ENCODE assay signal across 19 cellular contexts in genomic region chr20:34627458-34627857, GRCh38. TPM values are rescaled to one million over a fixed set of nuclear protein-coding genes. Genes with fewer than 3 reads are reported as not detected.
DNase-seq lines count a peak whose midpoint lies in the region; ATAC-seq and TF ChIP-seq lines count a peak whose summit lies in the region.
"Had no signal": no experiment of that assay in that cellular context is flagged by ENCODE, and none has a peak within 500 bp of the region (broad histone marks: within the 10 kb centered on the region; RNA-seq: fewer than 3 reads in every experiment).

No MANE protein-coding gene starts in this region.

- intact Hi-C loops in Right ventricle myocardium superior (cut with DNase I) (no loop called here), left cardiac atrium (cut with DNase I) (no loop called here), Panc1 (cut with micrococcal nuclease; ENCODE audit: unreplicated experiment) (no loop called here), left ventricle myocardium inferior (cut with micrococcal nuclease) (loop anchor here (5.0 kb wide), 1 partner anchor 825 kb away; no protein-coding TSS in a partner anchor)

- peaks cover 13% of the 10 kb centered on the region for H3K4me1 ChIP-seq in Panc1 (ENCODE audit: control insufficient read depth, insufficient read depth, low read length)
- H3K4me1 ChIP-seq in left ventricle myocardium inferior = peaks cover 28% of the 10 kb centered on the region
- H3K4me1 ChIP-seq: ascending aorta had no signal

- CTCF ChIA-PET in Panc1 (lab: Charles Lee) = no interaction called here

- no peak overlapping the region; the same call in 1 of the 2 replicates for H3K27ac ChIP-seq in Panc1 (ENCODE audit: low read length)
- peak overlapping the region; percentile 83 for H3K27ac ChIP-seq in left ventricle myocardium inferior (replicated peaks)
- H3K27ac ChIP-seq: ascending aorta had no signal

- DNase-seq in Right ventricle myocardium superior = no peak
- DNase-seq in left cardiac atrium = no peak
- DNase-seq in Panc1 (ENCODE audit: low read depth, low spot score) = no peak
- DNase-seq in left ventricle myocardium inferior = no peak
- no peak for DNase-seq in type B pancreatic cell (ENCODE audit: extremely low spot score, unreplicated experiment)
- no peak for DNase-seq in middle frontal gyrus (ENCODE audit: extremely low spot score, low spot score)
- no peak for DNase-seq in occipital lobe (lab: John Stamatoyannopoulos, UW)
- DNase-seq in stimulated activated CD4-positive, alpha-beta T cell treated with anti-CD3 and anti-CD28 coated beads, Interleukin-4, amount 100 ng/mL, for 4 hours = no peak
- DNase-seq: activated CD4-positive, alpha-beta T cell treated with anti-CD3 and anti-CD28 coated beads, Interleukin-2, amount 50 U/mL, for 48 hours; activated naive CD4-positive, alpha-beta T cell treated with anti-CD3 and anti-CD28 coated beads for 36 hours; activated T-cell treated with anti-CD3 and anti-CD28 coated beads, Interleukin-2, amount 50 U/mL, for 1 hour; CD8-positive, alpha-beta T cell; DMS79 treated with DMSO at 0.1 percent for 48 hours; kidney glomerular epithelial cell; MG63; NCI-H2081 treated with DMSO at 0.1 percent for 48 hours; NCI-H774; stimulated activated CD4-positive, alpha-beta T cell treated with anti-CD3 and anti-CD28 coated beads, Interleukin-2, amount 100 ng/mL, for 24 hours had no signal

- H3K27me3 ChIP-seq in Panc1 (ENCODE audit: control insufficient read depth, insufficient read depth, low read length) (no peaks in the 10 kb centered on the region), left ventricle myocardium inferior (ENCODE audit: low read depth) (no peaks in the 10 kb centered on the region)
- H3K27me3 ChIP-seq: ascending aorta, MG63 had no signal

- no TSS peak for BruUV-seq in Panc1 (replicated peaks; lab: Mats Ljungman, UMichigan)

- peaks cover 13% of the 10 kb centered on the region for H3K4me1 Mint-ChIP-seq in type B pancreatic cell (ENCODE audit: unreplicated experiment)

- TF ChIP-seq CTCF in Panc1 (IDR thresholded peaks at IDR 0.05) = no peak
- TF ChIP-seq CTCF in left ventricle myocardium inferior (IDR thresholded peaks at IDR 0.05; ENCODE audit: borderline replicate concordance) = no peak
- TF ChIP-seq CTCF in type B pancreatic cell (conservative IDR thresholded peaks at IDR 0.05) = no peak

- H3K4me3 ChIP-seq in Panc1 (ENCODE audit: low read depth in 2 of 2, low read length in 2 of 2) (no peak overlapping the region), left ventricle myocardium inferior (peak overlapping the region; percentile 41)
- H3K4me3 ChIP-seq: ascending aorta, MG63 had no signal

- H3K36me3 ChIP-seq in Panc1 (ENCODE audit: control insufficient read depth, insufficient read depth, low read length) (no peaks in the 10 kb centered on the region), left ventricle myocardium inferior (peaks cover 9% of the 10 kb centered on the region)

- ATAC-seq in Right ventricle myocardium superior (ENCODE audit: poor library complexity) = peak; percentile 57
- ATAC-seq in left cardiac atrium = no peak
- ATAC-seq in Panc1 = peak; percentile 80
- ATAC-seq: CD8-positive, alpha-beta T cell had no signal

- POLR2A ChIA-PET in Panc1 (lab: Charles Lee) = no interaction called here

- H3K27ac Mint-ChIP-seq in type B pancreatic cell = peak overlapping the region; percentile 9
- H3K27ac Mint-ChIP-seq: activated naive CD4-positive, alpha-beta T cell treated with anti-CD3 and anti-CD28 coated beads for 36 hours; CD8-positive, alpha-beta T cell had no signal

- H3K9me3 ChIP-seq in Panc1 (ENCODE audit: control insufficient read depth, insufficient read depth, low read depth, low read length) (no peaks in the 10 kb centered on the region), left ventricle myocardium inferior (replicated peaks) (no peaks in the 10 kb centered on the region)
- H3K9me3 ChIP-seq: ascending aorta, MG63 had no signal

- in situ Hi-C loops in Panc1 (cut with HindIII; ENCODE audit: low pct_unique_long_range_greater_than_20kb, low sequenced_read_pairs) = no loop called here

- H3K36me3 Mint-ChIP-seq in type B pancreatic cell = peaks cover 16% of the 10 kb centered on the region

- H3K4me3 Mint-ChIP-seq in type B pancreatic cell = no peak overlapping the region
- H3K4me3 Mint-ChIP-seq: activated naive CD4-positive, alpha-beta T cell treated with anti-CD3 and anti-CD28 coated beads for 36 hours; CD8-positive, alpha-beta T cell had no signal

- no peaks in the 10 kb centered on the region for H3K9me3 Mint-ChIP-seq in type B pancreatic cell
- H3K9me3 Mint-ChIP-seq: activated naive CD4-positive, alpha-beta T cell treated with anti-CD3 and anti-CD28 coated beads for 36 hours; CD8-positive, alpha-beta T cell had no signal

- H3K27me3 Mint-ChIP-seq in type B pancreatic cell = no peaks in the 10 kb centered on the region

RNA-seq across cellular contexts. Expression of gene PIGU, which starts 49.4 kb away (rescaled TPM):
- total RNA-seq in Right ventricle myocardium superior (10.9 TPM), left cardiac atrium (10 to 100 TPM; 14.1 to 14.8 TPM), Panc1 (2021; ENCODE audit: unreplicated experiment) (22.9 TPM), left ventricle myocardium inferior (13.7 TPM), type B pancreatic cell (ENCODE audit: low replicate concordance) (41.5 and 46.2 TPM in 2 replicates), occipital lobe (14.8 TPM)
- 19.2 TPM for polyA plus RNA-seq in Panc1 (2012; ENCODE audit: insufficient read length)

Comparison
In these comparisons a context has a peak if more than half of its experiments do, and no peak if none do; other contexts are left out.
1. ATAC-seq: peak in Right ventricle myocardium superior (single experiment) and Panc1 (single experiment); none in left cardiac atrium (0 of 2).